ENCODE assay signal across 23 cellular contexts in the genomic region with DNA sequence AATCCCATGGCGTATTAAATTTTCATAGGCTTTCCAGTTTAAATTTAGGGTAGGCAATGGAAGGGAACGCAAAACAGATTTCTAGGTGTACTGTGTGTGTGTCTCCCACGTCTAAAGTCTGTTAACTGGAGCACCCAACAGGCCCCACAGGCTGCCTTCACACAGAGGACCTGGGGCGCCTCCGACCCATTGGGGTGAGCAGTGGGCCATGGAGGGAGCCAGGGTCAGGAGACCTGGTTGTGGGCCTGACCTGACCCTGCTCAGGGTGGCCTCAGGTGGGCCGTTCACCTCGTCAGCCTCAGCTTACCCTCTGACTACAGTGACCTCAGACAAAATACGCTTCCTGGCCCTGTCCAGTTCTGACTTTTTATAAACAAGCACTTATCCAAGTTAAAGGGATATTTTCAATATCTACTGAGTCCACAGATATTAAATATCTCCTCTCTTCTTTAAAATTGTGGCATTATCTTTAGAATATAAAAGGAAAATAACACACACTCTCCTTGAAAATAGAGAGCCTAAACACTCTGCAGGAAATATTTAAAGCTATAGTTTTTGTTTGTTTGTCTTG.
DNase-seq lines count a peak whose midpoint lies in the region; ATAC-seq, FAIRE-seq and TF ChIP-seq lines count a peak whose summit lies in the region.
"Had no signal": no experiment of that assay in that cellular context is flagged by ENCODE, and none has a peak within 500 bp of the region (broad histone marks: within the 10 kb centered on the region; RNA-seq: fewer than 3 reads in every experiment).

No MANE protein-coding gene starts in this region.

- no peak overlapping the region for H3K4me3 ChIP-seq in right cardiac atrium (ENCODE audit: low read length)
- H3K4me3 ChIP-seq in HepG2 (replicated peaks in 1 of 3; ENCODE audit: insufficient read depth in 1 of 3, low read depth in 2 of 3, low read length in 3 of 3): peak overlapping the region; percentile 42 to 79 (median 49); a peak in 5 of 6 replicates
- H3K4me3 ChIP-seq in small intestine (ENCODE audit: low read depth in 1 of 2, low read length in 2 of 2): no peak overlapping the region
- no peak overlapping the region for H3K4me3 ChIP-seq in adrenal gland
- H3K4me3 ChIP-seq: BLaER1, lower lobe of right lung, SJSA1 had no signal

- H3K4me1 Mint-ChIP-seq in activated T-helper 17 cell treated with anti-CD3 and anti-CD28 coated beads, Interleukin-2, amount 50 U/mL, for 72 hours: no peaks in the 10 kb centered on the region
- H3K4me1 Mint-ChIP-seq: endodermal cell, immature natural killer cell had no signal

- H3K36me3 ChIP-seq in HepG2 (replicated peaks in 1 of 2; ENCODE audit: control insufficient read depth in 1 of 2, insufficient read depth in 2 of 2, low read length in 2 of 2) (peaks cover 0 to 7% of the 10 kb centered on the region in 2 experiments; a peak in 1 of 5 replicates), small intestine (ENCODE audit: control insufficient read depth in 2 of 2, insufficient read depth in 2 of 2, low read length in 2 of 2) (peaks cover 0 to 2% of the 10 kb centered on the region in 2 donors), adrenal gland (replicated peaks in 1 of 2) (peaks cover 0 to 41% of the 10 kb centered on the region in 2 donors)
- H3K36me3 ChIP-seq: BLaER1, neutrophil had no signal

- H4K20me1 ChIP-seq in HepG2 (ENCODE audit: insufficient read depth, low read length): no peaks in the 10 kb centered on the region
- H4K20me1 ChIP-seq: BLaER1 had no signal

- WGBS in right cardiac atrium: 79% methylated on average over 8 of the region's 8 CpGs
- 7% methylated on average over 7 of the region's 8 CpGs for WGBS in HepG2 (ENCODE audit: low lambda C conversion rate)
- 73 to 80% (median 77%) methylated on average over 8 of the region's 8 CpGs for WGBS in small intestine, 3 donors
- 75 to 84% (median 79%) methylated on average over 8 of the region's 8 CpGs for WGBS in adrenal gland, 4 donors

- no peak overlapping the region for H3K4me3 Mint-ChIP-seq in activated T-helper 17 cell treated with anti-CD3 and anti-CD28 coated beads, Interleukin-2, amount 50 U/mL, for 72 hours
- H3K4me3 Mint-ChIP-seq: endodermal cell; immature natural killer cell; T-helper 1 cell treated with Interleukin-12 subunit alpha and Interleukin-12 subunit beta and Interleukin-4 antibody, amounts not matched to agents 30 μg/mL and 1 μg/mL, for 36 hours had no signal

- TF ChIP-seq POLR2A in HepG2 (IDR thresholded peaks at IDR 0.05; ENCODE audit: insufficient read depth in 1 of 2, low read depth in 2 of 2, low read length in 2 of 2) (no peak), adrenal gland (IDR thresholded peaks at IDR 0.05) (no peak)

- H3K4me1 ChIP-seq in right cardiac atrium (ENCODE audit: control insufficient read depth, insufficient read depth, low read length) (peaks cover 12% of the 10 kb centered on the region), HepG2 (ENCODE audit: insufficient read depth, low read length) (peaks cover 74% of the 10 kb centered on the region), small intestine (ENCODE audit: control insufficient read depth in 2 of 2, insufficient read depth in 1 of 2, low read depth in 1 of 2, low read length in 1 of 2) (peaks cover 0 to 11% of the 10 kb centered on the region in 2 donors), adrenal gland (replicated peaks in 1 of 2) (peaks cover 0 to 5% of the 10 kb centered on the region in 2 donors)
- H3K4me1 ChIP-seq: lower lobe of right lung had no signal

- in situ Hi-C loops in HepG2 (cut with HindIII; ENCODE audit: extremely low pct_ligation_motif_present, low pct_unique_long_range_greater_than_20kb): no loop called here

- no peak overlapping the region for H3K27ac Mint-ChIP-seq in activated T-helper 17 cell treated with anti-CD3 and anti-CD28 coated beads, Interleukin-2, amount 50 U/mL, for 72 hours
- H3K27ac Mint-ChIP-seq: immature natural killer cell; T-helper 1 cell treated with Interleukin-12 subunit alpha and Interleukin-12 subunit beta and Interleukin-4 antibody, amounts not matched to agents 30 μg/mL and 1 μg/mL, for 36 hours had no signal

- peak overlapping the region; percentile 95 for H3K4me2 ChIP-seq in HepG2 (ENCODE audit: low read depth, low read length)
- H3K4me2 ChIP-seq: BLaER1, KMS-11 had no signal

- no peak for DNase-seq in right cardiac atrium
- DNase-seq in Right ventricle myocardium superior: no peak
- no peak for DNase-seq in HepG2 (ENCODE audit: low spot score)
- DNase-seq in small intestine: no peak
- DNase-seq in stimulated activated CD4-positive, alpha-beta T cell treated with anti-CD3 and anti-CD28 coated beads, Interleukin-4, amount 100 ng/mL, for 24 hours: no peak
- no peak for DNase-seq in adrenal gland
- DNase-seq: activated CD4-positive, alpha-beta T cell treated with anti-CD3 and anti-CD28 coated beads, Interleukin-2, amount 50 U/mL, for 1 hour; activated CD8-positive, alpha-beta memory T cell treated with anti-CD3 and anti-CD28 coated beads, Interleukin-2, amount 50 U/mL, for 48 hours; endodermal cell; HCEC 1CT; immature natural killer cell; lower lobe of right lung; MV-4-11; NCI-H187 treated with DMSO at 0.1 percent for 48 hours; NCI-H345; stimulated activated naive CD8-positive, alpha-beta T cell treated with anti-CD3 and anti-CD28 coated beads, Interleukin-15, Interleukin-2, amounts not matched to agents 100 U/mL and 50 U/mL, for 24 hours had no signal

- H3K27me3 ChIP-seq in right cardiac atrium (ENCODE audit: control insufficient read depth, insufficient read depth) (no peaks in the 10 kb centered on the region), HepG2 (ENCODE audit: control insufficient read depth in 1 of 2, insufficient read depth in 2 of 2, low read length in 2 of 2) (no peaks in the 10 kb centered on the region; a peak in 1 of 5 replicates), small intestine (ENCODE audit: control insufficient read depth in 2 of 2, insufficient read depth in 2 of 2, low read length in 2 of 2) (no peaks in the 10 kb centered on the region), adrenal gland (no peaks in the 10 kb centered on the region)
- H3K27me3 ChIP-seq: BLaER1, neutrophil, SJSA1 had no signal

- TF ChIP-seq RAD21 in HepG2 (CRISPR knock-in tag; IDR thresholded peaks at IDR 0.05): no peak

- TF ChIP-seq EP300 in HepG2 (IDR thresholded peaks at IDR 0.05; ENCODE audit: low read depth in 2 of 2, low read length in 2 of 2) (no peak), HepG2 (CRISPR knock-in tag; IDR thresholded peaks at IDR 0.05; ENCODE audit: borderline replicate concordance) (no peak)

- TF ChIP-seq CTCF in HepG2 (CRISPR knock-in tag; IDR thresholded peaks at IDR 0.05) (no peak), adrenal gland (IDR thresholded peaks at IDR 0.05) (no peak)

- H3K9me3 Mint-ChIP-seq in activated T-helper 17 cell treated with anti-CD3 and anti-CD28 coated beads, Interleukin-2, amount 50 U/mL, for 72 hours: no peaks in the 10 kb centered on the region
- H3K9me3 Mint-ChIP-seq: endodermal cell; immature natural killer cell; T-helper 1 cell treated with Interleukin-12 subunit alpha and Interleukin-12 subunit beta and Interleukin-4 antibody, amounts not matched to agents 30 μg/mL and 1 μg/mL, for 36 hours had no signal

- H3K27ac ChIP-seq in right cardiac atrium (ENCODE audit: low read length) (no peak overlapping the region), HepG2 (ENCODE audit: extremely low read length, insufficient read depth, low read length) (peak overlapping the region; percentile 99), small intestine (ENCODE audit: low read depth in 1 of 2, low read length in 1 of 2) (peak overlapping the region; percentile 37 to 79), adrenal gland (peak overlapping the region in 2 of 5 donors; percentile 15 to 67)
- H3K27ac ChIP-seq: BLaER1, KMS-11, lower lobe of right lung, neutrophil, SJSA1 had no signal

- H3K9ac ChIP-seq in HepG2 (ENCODE audit: insufficient read depth, low read depth, low read length): peak overlapping the region; percentile 98
- H3K9ac ChIP-seq: BLaER1, KMS-11 had no signal

- BruUV-seq in HepG2 (replicated peaks; lab: Mats Ljungman, UMichigan): no TSS peak

- POLR2A ChIA-PET in HepG2 (lab: Yijun Ruan, JAX): interaction anchor here (0.6 to 5.1 kb wide), 31 partner anchors 10 to 928 kb away, joined by 3 to 275 read pairs (median 5); partner anchors contain the start of genes CHCHD2, EGFR, LANCL2 and SEC61G

- FAIRE-seq in HepG2 (lab: Jason Lieb, UNC) (no peak), small intestine (lab: Jason Lieb, UNC) (no peak)

- peaks cover 23% of the 10 kb centered on the region for H3K79me2 ChIP-seq in HepG2 (ENCODE audit: insufficient read depth, low read length)

- ATAC-seq in right cardiac atrium: peak; percentile 9 to 35
- ATAC-seq in Right ventricle myocardium superior (ENCODE audit: poor library complexity): no peak
- ATAC-seq in HepG2: peak; percentile 37
- ATAC-seq in GM18511 (IDR thresholded peaks at IDR 0.05; ENCODE audit: unreplicated experiment): no peak
- ATAC-seq in activated T-helper 17 cell treated with anti-CD3 and anti-CD28 coated beads, Interleukin-2, amount 50 U/mL, for 72 hours (replicated peaks): no peak
- ATAC-seq: stimulated activated naive CD8-positive, alpha-beta T cell treated with anti-CD3 and anti-CD28 coated beads, Interleukin-15, Interleukin-2, amounts not matched to agents 100 U/mL and 50 U/mL, for 24 hours had no signal

- H3K9me3 ChIP-seq in right cardiac atrium (ENCODE audit: control insufficient read depth, low read length) (no peaks in the 10 kb centered on the region), HepG2 (ENCODE audit: low read length) (no peaks in the 10 kb centered on the region), small intestine (ENCODE audit: control insufficient read depth, low read depth) (no peaks in the 10 kb centered on the region), adrenal gland (replicated peaks in 1 of 3) (no peaks in the 10 kb centered on the region)
- H3K9me3 ChIP-seq: BLaER1, lower lobe of right lung, neutrophil, SJSA1 had no signal

- H3K36me3 Mint-ChIP-seq in activated T-helper 17 cell treated with anti-CD3 and anti-CD28 coated beads, Interleukin-2, amount 50 U/mL, for 72 hours (ENCODE audit: low read depth): no peaks in the 10 kb centered on the region
- H3K36me3 Mint-ChIP-seq: immature natural killer cell had no signal

- intact Hi-C loops in right cardiac atrium (cut with DNase I) (no loop called here), Right ventricle myocardium superior (cut with DNase I) (no loop called here), HepG2 (cut with micrococcal nuclease; ENCODE audit: unreplicated experiment) (loop anchor here (2.0 kb wide), 3 partner anchors 46 to 100 kb away; no protein-coding TSS in a partner anchor), adrenal gland (cut with DNase I) (no loop called here)

- CTCF ChIA-PET in HepG2 (lab: Yijun Ruan, JAX; ENCODE audit: low intra/inter-chr PET ratio, low total read pairs): no interaction called here

- no peak overlapping the region for H2AFZ ChIP-seq in HepG2 (ENCODE audit: low read length)

- peaks cover 3% of the 10 kb centered on the region for H3K27me3 Mint-ChIP-seq in activated T-helper 17 cell treated with anti-CD3 and anti-CD28 coated beads, Interleukin-2, amount 50 U/mL, for 72 hours

TF ChIP-seq in HepG2, 621 proteins besides CTCF, POLR2A, EP300 and RAD21 (continues in another document):
- no peak for TF ChIP-seq SP2 (CRISPR knock-in tag; IDR thresholded peaks at IDR 0.05)

Comparison
In these comparisons a context has a peak if more than half of its experiments do, and no peak if none do; other contexts are left out.
1. ATAC-seq: peak in right cardiac atrium (2 of 2) and HepG2 (single experiment); none in Right ventricle myocardium superior (single experiment), GM18511 (single experiment) and activated T-helper 17 cell treated with anti-CD3 and anti-CD28 coated beads, Interleukin-2, amount 50 U/mL, for 72 hours (single experiment).
2. H3K4me3 ChIP-seq: peak in HepG2 (3 of 3); none in right cardiac atrium (single experiment), small intestine (0 of 2) and adrenal gland (0 of 4).